ENCODE assay signal across 1 cellular context in genomic region chr10:112137381-112137987, GRCh38.
TF ChIP-seq lines count a peak whose summit lies in the region.

No MANE protein-coding gene starts in this region.

TF ChIP-seq in GM23338, 12 proteins besides CTCF, POLR2A, EP300 and RAD21 (continued from another document):
- TF ChIP-seq ZNF462 (CRISPR knock-in tag; IDR thresholded peaks at IDR 0.05) (no peak), JUNB (IDR thresholded peaks at IDR 0.05; ENCODE audit: unreplicated experiment) (no peak), ZNF114 (CRISPR knock-in tag; IDR thresholded peaks at IDR 0.05) (no peak), EZH2 (IDR thresholded peaks at IDR 0.05; ENCODE audit: low read depth, unreplicated experiment) (no peak), EZH2phosphoT487 (IDR thresholded peaks at IDR 0.05; ENCODE audit: unreplicated experiment) (no peak), POLR2AphosphoS5 (IDR thresholded peaks at IDR 0.05; ENCODE audit: low read depth) (no peak)
